ENCODE assay signal across 1 cellular context in genomic region chr1:220791287-220791686, GRCh38.
TF ChIP-seq lines count a peak whose summit lies in the region.

No MANE protein-coding gene starts in this region.

TF ChIP-seq in SK-N-SH, 30 proteins besides CTCF, POLR2A, EP300 and RAD21 (continued from another document):
- no peak for TF ChIP-seq IRF3 (IDR thresholded peaks at IDR 0.05; ENCODE audit: low read depth, low read length)
